Comparison of ENCODE assay signal across 9 cellular contexts in the genomic region with DNA sequence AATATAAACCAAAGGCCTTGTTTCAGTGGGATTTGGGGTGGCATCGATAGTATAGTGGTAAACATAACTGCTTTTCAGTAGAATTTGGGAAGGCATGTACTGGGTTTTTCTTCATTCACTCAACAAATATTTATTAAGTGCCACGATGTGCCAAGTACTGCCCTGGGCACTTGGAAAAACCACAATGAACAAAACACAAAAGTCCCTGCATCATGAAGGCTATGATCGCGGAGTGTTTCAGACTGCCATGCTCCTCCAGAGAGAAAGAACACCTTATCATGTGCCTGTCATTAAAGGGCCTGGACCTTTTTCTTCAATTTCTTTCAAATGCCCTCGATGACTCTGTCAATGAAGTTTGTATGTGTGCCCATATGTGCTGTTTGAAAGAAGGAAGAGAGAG. TPM values are rescaled to one million over a fixed set of nuclear protein-coding genes. Genes with fewer than 3 reads are reported as not detected.
DNase-seq lines count a peak whose midpoint lies in the region; TF ChIP-seq lines count a peak whose summit lies in the region.
"Had no signal": no experiment of that assay in that cellular context is flagged by ENCODE, and none has a peak within 500 bp of the region (broad histone marks: within the 10 kb centered on the region; RNA-seq: fewer than 3 reads in every experiment).

No MANE protein-coding gene starts in this region.

- CTCF ChIA-PET in activated CD4-positive, alpha-beta memory T cell treated with anti-CD3 and anti-CD28 coated beads for 36 hours (lab: Charles Lee): interaction anchor here (0.8 to 2.7 kb wide), 8 partner anchors 9 to 186 kb away, joined by 3 to 14 read pairs (median 4); no protein-coding TSS in a partner anchor
- CTCF ChIA-PET in Caco-2 (lab: Charles Lee): no interaction called here

- H3K36me3 Mint-ChIP-seq in activated naive CD4-positive, alpha-beta T cell treated with anti-CD3 and anti-CD28 coated beads, Interleukin-2, amount 50 U/mL, for 24 hours: peaks cover 2% of the 10 kb centered on the region
- peaks cover 6% of the 10 kb centered on the region for H3K36me3 Mint-ChIP-seq in activated CD4-positive, alpha-beta memory T cell treated with anti-CD3 and anti-CD28 coated beads for 36 hours
- no peaks in the 10 kb centered on the region for H3K36me3 Mint-ChIP-seq in immature natural killer cell
- no peaks in the 10 kb centered on the region for H3K36me3 Mint-ChIP-seq in Caco-2 (ENCODE audit: insufficient read depth, unreplicated experiment)

- H3K9me3 Mint-ChIP-seq in activated naive CD4-positive, alpha-beta T cell treated with anti-CD3 and anti-CD28 coated beads, Interleukin-2, amount 50 U/mL, for 24 hours: no peaks in the 10 kb centered on the region
- H3K9me3 Mint-ChIP-seq in activated CD4-positive, alpha-beta memory T cell treated with anti-CD3 and anti-CD28 coated beads for 36 hours: no peaks in the 10 kb centered on the region
- H3K9me3 Mint-ChIP-seq in immature natural killer cell: no peaks in the 10 kb centered on the region
- H3K9me3 Mint-ChIP-seq in Caco-2 (ENCODE audit: unreplicated experiment): no peaks in the 10 kb centered on the region

- H3K36me3 ChIP-seq in Caco-2 (ENCODE audit: control insufficient read depth, insufficient read depth, low read length) (no peaks in the 10 kb centered on the region), esophagus squamous epithelium (no peaks in the 10 kb centered on the region)
- H3K36me3 ChIP-seq: upper lobe of right lung had no signal

- peak overlapping the region in 1 of 4 donors; percentile 72 for H3K27ac ChIP-seq in esophagus squamous epithelium

- peaks cover 81% of the 10 kb centered on the region for H3K4me1 Mint-ChIP-seq in activated naive CD4-positive, alpha-beta T cell treated with anti-CD3 and anti-CD28 coated beads, Interleukin-2, amount 50 U/mL, for 24 hours
- peaks cover 65% of the 10 kb centered on the region for H3K4me1 Mint-ChIP-seq in activated CD4-positive, alpha-beta memory T cell treated with anti-CD3 and anti-CD28 coated beads for 36 hours (ENCODE audit: low read depth)
- H3K4me1 Mint-ChIP-seq in immature natural killer cell (peaks cover 70 to 79% of the 10 kb centered on the region in 2 donors), Caco-2 (ENCODE audit: low read depth, unreplicated experiment) (peaks cover 6% of the 10 kb centered on the region)

- H3K27me3 ChIP-seq in Caco-2 (replicated peaks; ENCODE audit: control insufficient read depth, insufficient read depth, low read length): no peaks in the 10 kb centered on the region
- no peaks in the 10 kb centered on the region for H3K27me3 ChIP-seq in esophagus squamous epithelium
- H3K27me3 ChIP-seq: upper lobe of right lung had no signal

- 65 to 79% methylated on average over 4 to 5 of the region's 5 CpGs for WGBS in esophagus squamous epithelium, 2 donors

- peak overlapping the region; percentile 98 for H3K4me3 Mint-ChIP-seq in activated naive CD4-positive, alpha-beta T cell treated with anti-CD3 and anti-CD28 coated beads, Interleukin-2, amount 50 U/mL, for 24 hours
- peak overlapping the region; percentile 95 for H3K4me3 Mint-ChIP-seq in activated CD4-positive, alpha-beta memory T cell treated with anti-CD3 and anti-CD28 coated beads for 36 hours
- peak overlapping the region in 4 of 5 donors; percentile 15 to 100 (median 93) for H3K4me3 Mint-ChIP-seq in immature natural killer cell
- H3K4me3 Mint-ChIP-seq in Caco-2 (ENCODE audit: unreplicated experiment): no peak overlapping the region

- no peak for TF ChIP-seq CTCF in Caco-2 (IDR thresholded peaks at IDR 0.05; ENCODE audit: insufficient read depth in 1 of 2, low read depth in 1 of 2, low read length in 1 of 2, severe bottlenecking in 1 of 2, unreplicated experiment in 1 of 2)
- TF ChIP-seq CTCF in esophagus squamous epithelium (IDR thresholded peaks at IDR 0.05): no peak

- BruUV-seq in Caco-2 (replicated peaks; lab: Mats Ljungman, UMichigan): no TSS peak

- H3K27me3 Mint-ChIP-seq in activated naive CD4-positive, alpha-beta T cell treated with anti-CD3 and anti-CD28 coated beads, Interleukin-2, amount 50 U/mL, for 24 hours: no peaks in the 10 kb centered on the region
- no peaks in the 10 kb centered on the region for H3K27me3 Mint-ChIP-seq in activated CD4-positive, alpha-beta memory T cell treated with anti-CD3 and anti-CD28 coated beads for 36 hours
- peaks cover 7 to 13% (median 12%) of the 10 kb centered on the region in 3 donors for H3K27me3 Mint-ChIP-seq in immature natural killer cell (ENCODE audit: low read depth in 3 of 3)
- peaks cover 16% of the 10 kb centered on the region for H3K27me3 Mint-ChIP-seq in Caco-2 (ENCODE audit: insufficient read depth, unreplicated experiment)

- intact Hi-C loops in activated CD4-positive, alpha-beta memory T cell treated with anti-CD3 and anti-CD28 coated beads for 36 hours (cut with micrococcal nuclease): loop anchor here (1.0 to 2.0 kb wide), 10 partner anchors 9 to 183 kb away; partner anchors contain the start of gene CEP85L
- intact Hi-C loops in Caco-2 (cut with micrococcal nuclease; ENCODE audit: unreplicated experiment) (no loop called here), esophagus squamous epithelium (cut with DNase I) (no loop called here)

- no peaks in the 10 kb centered on the region for H3K9me3 ChIP-seq in Caco-2
- H3K9me3 ChIP-seq in esophagus squamous epithelium: no peaks in the 10 kb centered on the region
- H3K9me3 ChIP-seq: upper lobe of right lung had no signal

- no peaks in the 10 kb centered on the region for H3K4me1 ChIP-seq in Caco-2
- H3K4me1 ChIP-seq in esophagus squamous epithelium: peaks cover 3 to 38% (median 10%) of the 10 kb centered on the region in 3 donors

- H3K27ac Mint-ChIP-seq in activated naive CD4-positive, alpha-beta T cell treated with anti-CD3 and anti-CD28 coated beads, Interleukin-2, amount 50 U/mL, for 24 hours: peak overlapping the region; percentile 99
- peak overlapping the region; percentile 98 for H3K27ac Mint-ChIP-seq in activated CD4-positive, alpha-beta memory T cell treated with anti-CD3 and anti-CD28 coated beads for 36 hours
- H3K27ac Mint-ChIP-seq in immature natural killer cell (peak overlapping the region; percentile 91 to 98 (median 97)), Caco-2 (ENCODE audit: unreplicated experiment) (no peak overlapping the region)

- no peak overlapping the region for H3K4me3 ChIP-seq in Caco-2 (ENCODE audit: low read depth, low read length)
- H3K4me3 ChIP-seq in esophagus squamous epithelium: no peak overlapping the region

- no peak for DNase-seq in activated naive CD4-positive, alpha-beta T cell (lab: John Stamatoyannopoulos, UW)
- no peak for DNase-seq in activated CD4-positive, alpha-beta memory T cell treated with anti-CD3 and anti-CD28 coated beads for 36 hours
- DNase-seq in immature natural killer cell: no peak
- no peak for DNase-seq in Caco-2
- no peak for DNase-seq in stimulated activated CD4-positive, alpha-beta T cell treated with anti-CD3 and anti-CD28 coated beads, Interleukin-4, amount 100 ng/mL, for 1 hour
- no peak for DNase-seq in AML-193 (lab: John Stamatoyannopoulos, UW)
- no peak for DNase-seq in esophagus squamous epithelium (lab: John Stamatoyannopoulos, UW)
- DNase-seq: upper lobe of right lung had no signal

- POLR2A ChIA-PET in activated CD4-positive, alpha-beta memory T cell treated with anti-CD3 and anti-CD28 coated beads for 36 hours (lab: Charles Lee): interaction anchor here (0.9 to 2.2 kb wide), 6 partner anchors 9 to 186 kb away, joined by 3 to 25 read pairs (median 6); no protein-coding TSS in a partner anchor
- POLR2A ChIA-PET in Caco-2 (lab: Charles Lee): no interaction called here

- TF ChIP-seq POLR2A in esophagus squamous epithelium (IDR thresholded peaks at IDR 0.05): no peak

RNA-seq across cellular contexts. Expression of gene CEP85L, which starts 59.2 kb away (rescaled TPM):
- total RNA-seq in activated CD4-positive, alpha-beta memory T cell treated with anti-CD3 and anti-CD28 coated beads for 36 hours: 10 to 100 TPM; 21.1 to 23.3 TPM
- polyA plus RNA-seq in immature natural killer cell: 10 to 100 TPM; 20.1 to 23.5 (median 21.5) TPM
- total RNA-seq in Caco-2 (2022) (0.29 and 0.46 TPM in 2 replicates), esophagus squamous epithelium (1 to 10 TPM; 1.3 to 9.2 (median 5.3) TPM)
